19 cellular contexts compared by ENCODE assay signal in the genomic region with DNA sequence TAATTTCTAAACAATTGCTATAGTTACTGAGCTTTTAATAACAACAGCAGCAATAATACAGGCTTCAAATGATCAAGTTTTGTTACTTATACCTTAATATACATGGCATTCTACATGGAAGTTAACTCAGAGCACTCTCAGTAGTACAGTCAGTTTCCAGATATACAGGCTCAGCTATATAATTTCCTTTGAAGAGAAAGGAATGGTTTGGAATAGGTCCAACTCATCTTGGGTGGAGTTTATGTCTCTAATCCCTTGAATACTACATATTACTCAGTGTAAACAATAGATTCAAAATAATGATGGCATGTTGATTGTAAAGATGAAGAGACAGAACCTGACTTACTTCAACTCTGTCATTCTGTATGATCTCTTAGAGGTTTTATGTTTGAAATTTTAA.
A peak's percentile ranks its signal among the peaks of the same experiment; 100 is the strongest.
DNase-seq lines count a peak whose midpoint lies in the region; ATAC-seq and TF ChIP-seq lines count a peak whose summit lies in the region.
"Had no signal": no experiment of that assay in that cellular context is flagged by ENCODE, and none has a peak within 500 bp of the region (broad histone marks: within the 10 kb centered on the region; RNA-seq: fewer than 3 reads in every experiment).

No MANE protein-coding gene starts in this region.

- no peak overlapping the region for H3K27ac ChIP-seq in A673 (ENCODE audit: low read depth, low read length, poor library complexity, severe bottlenecking)
- H3K27ac ChIP-seq: ascending aorta, upper lobe of left lung had no signal

- CTCF ChIA-PET in A673 (lab: Charles Lee) = no interaction called here

- BruUV-seq in A673 (replicated peaks; lab: Mats Ljungman, UMichigan) = no TSS peak

- H3K9me3 ChIP-seq in A673 (ENCODE audit: low read depth, low read length, poor library complexity, severe bottlenecking) = no peaks in the 10 kb centered on the region
- H3K9me3 ChIP-seq: ascending aorta, upper lobe of left lung had no signal

- no peak for TF ChIP-seq CTCF in A673 (conservative IDR thresholded peaks at IDR 0.05; ENCODE audit: low read depth, low read length)
- TF ChIP-seq CTCF in epithelial cell of esophagus (IDR thresholded peaks at IDR 0.05; ENCODE audit: insufficient read depth, low read depth, low read length, missing control alignments) = no peak

- POLR2A ChIA-PET in A673 (lab: Charles Lee; ENCODE audit: low non-redundant PET) = no interaction called here

- intact Hi-C loops in A673 (cut with micrococcal nuclease; ENCODE audit: unreplicated experiment) = no loop called here

- H3K4me3 ChIP-seq in A673 (ENCODE audit: low read depth, low read length, poor library complexity, severe bottlenecking) (no peak overlapping the region), epithelial cell of esophagus (ENCODE audit: low read length) (no peak overlapping the region)
- H3K4me3 ChIP-seq: ascending aorta, lung, upper lobe of left lung had no signal

- no peaks in the 10 kb centered on the region for H3K4me1 ChIP-seq in A673 (ENCODE audit: insufficient read depth, low read length, poor library complexity, severe bottlenecking)
- H3K4me1 ChIP-seq: ascending aorta, upper lobe of left lung had no signal

- DNase-seq in A673 (ENCODE audit: low spot score) = peak; percentile 50
- DNase-seq in ELR (ENCODE audit: low read depth) = peak; percentile 6
- peak; percentile 81 for DNase-seq in NCI-H748 (lab: John Stamatoyannopoulos, UW; ENCODE audit: unreplicated experiment)
- DNase-seq in epithelial cell of esophagus (ENCODE audit: low read depth) = peak; percentile 88
- no peak for DNase-seq in activated CD8-positive, alpha-beta memory T cell treated with anti-CD3 and anti-CD28 coated beads, Interleukin-2, amount 50 U/mL, for 4 hours
- no peak for DNase-seq in NCI-H1930 (lab: John Stamatoyannopoulos, UW)
- DNase-seq in anterior cingulate cortex (lab: John Stamatoyannopoulos, UW) = no peak
- DNase-seq: activated naive CD4-positive, alpha-beta T cell treated with anti-CD3 and anti-CD28 coated beads, Interleukin-2, amount 50 U/mL, for 16 hours; C1 segment of cervical spinal cord; GF-D8; NCI-H187 treated with DMSO at 0.1 percent for 48 hours; NCI-H524 treated with DMSO at 0.1 percent for 48 hours; OCI-M1; SHP77 treated with DMSO at 0.1 percent for 48 hours; T-helper 1 cell; upper lobe of left lung had no signal

- H3K27me3 ChIP-seq in A673 (replicated peaks; ENCODE audit: insufficient read depth, low read depth, low read length, poor library complexity) = no peaks in the 10 kb centered on the region
- H3K27me3 ChIP-seq: ascending aorta, upper lobe of left lung had no signal

- ATAC-seq in HG03520 (IDR thresholded peaks at IDR 0.05; ENCODE audit: unreplicated experiment) = no peak

- H3K36me3 ChIP-seq in A673 (ENCODE audit: insufficient read depth, low read length, poor library complexity, severe bottlenecking) = no peaks in the 10 kb centered on the region
- H3K36me3 ChIP-seq: ascending aorta, upper lobe of left lung had no signal

Comparison
In these comparisons a context has a peak if more than half of its experiments do, and no peak if none do; other contexts are left out.
1. DNase-seq: peak in A673 (single experiment), ELR (single experiment), NCI-H748 (single experiment) and epithelial cell of esophagus (single experiment); none in activated CD8-positive, alpha-beta memory T cell treated with anti-CD3 and anti-CD28 coated beads, Interleukin-2, amount 50 U/mL, for 4 hours (single experiment), NCI-H1930 (0 of 2) and anterior cingulate cortex (0 of 58).